ENCODE assay signal across 17 cellular contexts in genomic region chr12:4685317-4685716, GRCh38. TPM values are rescaled to one million over a fixed set of nuclear protein-coding genes. Genes with fewer than 3 reads are reported as not detected.
A peak's percentile ranks its signal among the peaks of the same experiment; 100 is the strongest.
DNase-seq lines count a peak whose midpoint lies in the region; ATAC-seq and TF ChIP-seq lines count a peak whose summit lies in the region.
"Had no signal": no experiment of that assay in that cellular context is flagged by ENCODE, and none has a peak within 500 bp of the region (broad histone marks: within the 10 kb centered on the region; RNA-seq: fewer than 3 reads in every experiment).

No MANE protein-coding gene starts in this region.

- H3K9me3 Mint-ChIP-seq in endothelial cell (ENCODE audit: unreplicated experiment): no peaks in the 10 kb centered on the region
- H3K9me3 Mint-ChIP-seq: CD4-positive, alpha-beta T cell; H9 had no signal

- no peak overlapping the region for H3K4me3 ChIP-seq in right atrium auricular region
- H3K4me3 ChIP-seq in WERI-Rb-1 (ENCODE audit: low read depth, low read length): no peak overlapping the region
- H3K4me3 ChIP-seq: A549 had no signal

- H3K4me1 ChIP-seq in right atrium auricular region: no peaks in the 10 kb centered on the region
- H3K4me1 ChIP-seq: A549, Caco-2 had no signal

- H3K9me3 ChIP-seq in right atrium auricular region (no peaks in the 10 kb centered on the region), WERI-Rb-1 (ENCODE audit: severe bottlenecking) (no peaks in the 10 kb centered on the region)
- H3K9me3 ChIP-seq: A549, Caco-2 had no signal

- H3K27me3 ChIP-seq in right atrium auricular region (no peaks in the 10 kb centered on the region), WERI-Rb-1 (ENCODE audit: insufficient read depth, low read depth, severe bottlenecking) (no peaks in the 10 kb centered on the region)

- peaks cover 9% of the 10 kb centered on the region for H3K4me1 Mint-ChIP-seq in endothelial cell (ENCODE audit: unreplicated experiment)
- H3K4me1 Mint-ChIP-seq: H9 had no signal

- H3K27ac Mint-ChIP-seq in endothelial cell (ENCODE audit: unreplicated experiment): no peak overlapping the region
- H3K27ac Mint-ChIP-seq: CD4-positive, alpha-beta T cell had no signal

- H3K36me3 Mint-ChIP-seq in endothelial cell (ENCODE audit: low read depth, unreplicated experiment): peaks cover 40% of the 10 kb centered on the region

- peak in 1 of 2 donors; percentile 20 for TF ChIP-seq CTCF in right atrium auricular region (IDR thresholded peaks at IDR 0.05)
- TF ChIP-seq CTCF in WERI-Rb-1 (IDR thresholded peaks at IDR 0.05; ENCODE audit: low read depth, low read length): no peak
- TF ChIP-seq CTCF in endothelial cell (IDR thresholded peaks at IDR 0.05; ENCODE audit: unreplicated experiment): no peak

- peaks cover 58% of the 10 kb centered on the region for H3K36me3 ChIP-seq in right atrium auricular region
- H3K36me3 ChIP-seq in WERI-Rb-1: peaks cover 62% of the 10 kb centered on the region

- peak; percentile 72 for ATAC-seq in Right ventricle myocardium inferior
- no peak for ATAC-seq in HG02588 (IDR thresholded peaks at IDR 0.05; ENCODE audit: unreplicated experiment)
- ATAC-seq in HG02981 (IDR thresholded peaks at IDR 0.05; ENCODE audit: unreplicated experiment): no peak
- ATAC-seq: A549 had no signal

- peak overlapping the region; percentile 24 for H3K4me3 Mint-ChIP-seq in endothelial cell (ENCODE audit: unreplicated experiment)
- H3K4me3 Mint-ChIP-seq: CD4-positive, alpha-beta T cell; H9 had no signal

- intact Hi-C loops in Right ventricle myocardium inferior (cut with DNase I): no loop called here

- H3K27ac ChIP-seq in right atrium auricular region (no peak overlapping the region), WERI-Rb-1 (no peak overlapping the region)
- H3K27ac ChIP-seq: 22Rv1, A549, C4-2B, HL-60 had no signal

- H3K27me3 Mint-ChIP-seq in endothelial cell (ENCODE audit: unreplicated experiment): peaks cover 1% of the 10 kb centered on the region
- H3K27me3 Mint-ChIP-seq: CD4-positive, alpha-beta T cell had no signal

- DNase-seq in Right ventricle myocardium inferior (ENCODE audit: missing footprints): no peak
- no peak for DNase-seq in right atrium auricular region (ENCODE audit: low spot score)
- peak; percentile 9 for DNase-seq in WERI-Rb-1
- DNase-seq in endothelial cell (ENCODE audit: low spot score): no peak
- DNase-seq in activated T-cell treated with anti-CD3 and anti-CD28 coated beads, Interleukin-2, amount 50 U/mL, for 1 hour: no peak
- DNase-seq: AML-193; Caco-2; CD4-positive, alpha-beta T cell; DMS79 treated with DMSO at 0.1 percent for 48 hours; GF-D8; H9 had no signal

RNA-seq across cellular contexts. Expression of gene GALNT8, which starts 34.9 kb away (rescaled TPM):
- 2.7 TPM for total RNA-seq in Right ventricle myocardium inferior
- total RNA-seq in right atrium auricular region: 1 to 10 TPM; 2.0 to 3.8 TPM
- total RNA-seq in endothelial cell (ENCODE audit: unreplicated experiment): 31.6 TPM
- total RNA-seq: Caco-2 had no signal

RNA-seq across cellular contexts. Expression of gene NDUFA9, which starts 36.4 kb away (rescaled TPM):
- total RNA-seq in Right ventricle myocardium inferior: 343 TPM
- total RNA-seq in right atrium auricular region: 10 to 100 TPM; 40.0 to 90.3 TPM
- 96.7 TPM for total RNA-seq in endothelial cell (ENCODE audit: unreplicated experiment)

RNA-seq across cellular contexts. Expression of gene AKAP3, which starts 36.5 kb away (rescaled TPM):
- total RNA-seq in Right ventricle myocardium inferior: 2.5 TPM
- total RNA-seq in right atrium auricular region: 1 to 10 TPM in 1 of 2 donors, under 1 TPM in 1; 0.79 to 7.1 TPM
- 1.8 TPM for total RNA-seq in endothelial cell (ENCODE audit: unreplicated experiment)
